Comparison of ENCODE assay signal across 13 cellular contexts in the genomic region with DNA sequence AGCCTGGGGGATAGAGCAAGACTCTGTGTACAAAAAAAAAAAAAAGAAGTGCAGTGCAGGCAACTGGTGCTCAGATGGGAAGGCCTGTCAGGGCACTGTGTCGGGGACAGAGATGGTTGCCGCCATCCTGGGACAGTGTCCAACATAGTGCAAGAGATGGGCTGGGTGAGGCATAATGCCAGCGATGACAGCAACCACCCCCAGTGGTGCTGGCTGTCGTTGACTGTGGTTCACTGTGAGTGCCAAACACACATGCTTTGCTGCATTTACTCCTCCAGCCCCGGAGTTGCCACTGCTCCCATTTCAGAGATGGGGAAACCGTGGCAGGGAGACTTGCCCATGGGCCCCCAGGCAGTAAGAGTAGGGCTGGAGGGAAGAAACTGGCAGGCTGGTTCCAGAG. TPM values are rescaled to one million over a fixed set of nuclear protein-coding genes. Genes with fewer than 3 reads are reported as not detected.
DNase-seq lines count a peak whose midpoint lies in the region; ATAC-seq and TF ChIP-seq lines count a peak whose summit lies in the region.
"Had no signal": no experiment of that assay in that cellular context is flagged by ENCODE, and none has a peak within 500 bp of the region (broad histone marks: within the 10 kb centered on the region; RNA-seq: fewer than 3 reads in every experiment).

No MANE protein-coding gene starts in this region.

- intact Hi-C loops in naive thymus-derived CD4-positive, alpha-beta T cell (cut with micrococcal nuclease): no loop called here

- no peaks in the 10 kb centered on the region for H3K9me3 ChIP-seq in naive thymus-derived CD4-positive, alpha-beta T cell (ENCODE audit: control insufficient read depth in 2 of 3, low read length in 3 of 3)
- H3K9me3 ChIP-seq: thoracic aorta had no signal

- H3K27me3 ChIP-seq in naive thymus-derived CD4-positive, alpha-beta T cell (ENCODE audit: control insufficient read depth in 2 of 2, insufficient read depth in 2 of 2, low read length in 2 of 2): no peaks in the 10 kb centered on the region
- H3K27me3 ChIP-seq: cardiac muscle cell had no signal

- no peaks in the 10 kb centered on the region for H3K36me3 ChIP-seq in naive thymus-derived CD4-positive, alpha-beta T cell (ENCODE audit: control insufficient read depth in 2 of 3, insufficient read depth in 3 of 3, low read length in 3 of 3)
- H3K36me3 ChIP-seq: cardiac muscle cell, thoracic aorta had no signal

- H3K27ac ChIP-seq in naive thymus-derived CD4-positive, alpha-beta T cell (ENCODE audit: low read depth, low read length): no peak overlapping the region
- H3K27ac ChIP-seq: thoracic aorta had no signal

- H3K4me1 Mint-ChIP-seq in type B pancreatic cell (ENCODE audit: unreplicated experiment): peaks cover 48% of the 10 kb centered on the region
- H3K4me1 Mint-ChIP-seq in naive thymus-derived CD4-positive, alpha-beta T cell: peaks cover 4 to 33% (median 25%) of the 10 kb centered on the region in 7 donors

- H3K27ac Mint-ChIP-seq in type B pancreatic cell: no peak overlapping the region
- no peak overlapping the region for H3K27ac Mint-ChIP-seq in naive thymus-derived CD4-positive, alpha-beta T cell

- H3K36me3 Mint-ChIP-seq in type B pancreatic cell: no peaks in the 10 kb centered on the region
- H3K36me3 Mint-ChIP-seq in naive thymus-derived CD4-positive, alpha-beta T cell: no peaks in the 10 kb centered on the region

- no peaks in the 10 kb centered on the region for H3K4me1 ChIP-seq in naive thymus-derived CD4-positive, alpha-beta T cell (ENCODE audit: control insufficient read depth in 2 of 2, insufficient read depth in 2 of 2, low read length in 2 of 2)

- CTCF ChIA-PET in naive thymus-derived CD4-positive, alpha-beta T cell (lab: Charles Lee): interaction anchor here (0.6 kb wide), 1 partner anchor 35 kb away, joined by 4 read pairs; no protein-coding TSS in a partner anchor

- TF ChIP-seq CTCF in type B pancreatic cell (conservative IDR thresholded peaks at IDR 0.05): no peak

- DNase-seq in GM03348 (ENCODE audit: low spot score) (peak; percentile 67), NCI-H446 (lab: John Stamatoyannopoulos, UW) (peak; percentile 77 to 91), fibroblast of peridontal ligament (ENCODE audit: extremely low read depth) (peak; percentile 51), occipital lobe (lab: John Stamatoyannopoulos, UW) (peak; percentile 69), type B pancreatic cell (ENCODE audit: extremely low spot score, unreplicated experiment) (no peak), UCSD-AML1 (lab: John Stamatoyannopoulos, UW; ENCODE audit: unreplicated experiment) (no peak), DMS153 (lab: John Stamatoyannopoulos, UW) (no peak)
- DNase-seq in naive thymus-derived CD4-positive, alpha-beta T cell: no peak
- DNase-seq: activated naive CD4-positive, alpha-beta T cell treated with Interleukin-2 at 50 U/mL for 16 hours; NCI-H510A had no signal

- POLR2A ChIA-PET in naive thymus-derived CD4-positive, alpha-beta T cell (lab: Charles Lee): no interaction called here

- H3K27me3 Mint-ChIP-seq in type B pancreatic cell: no peaks in the 10 kb centered on the region
- H3K27me3 Mint-ChIP-seq in naive thymus-derived CD4-positive, alpha-beta T cell: peaks cover 0 to 5% (median 0%) of the 10 kb centered on the region in 5 donors

- H3K9me3 Mint-ChIP-seq in type B pancreatic cell: no peaks in the 10 kb centered on the region
- peaks cover 0 to 2% (median 0%) of the 10 kb centered on the region in 11 donors for H3K9me3 Mint-ChIP-seq in naive thymus-derived CD4-positive, alpha-beta T cell

- no peak overlapping the region for H3K4me3 ChIP-seq in naive thymus-derived CD4-positive, alpha-beta T cell (ENCODE audit: low read length)
- H3K4me3 ChIP-seq: cardiac muscle cell, thoracic aorta had no signal

- no peak overlapping the region for H3K4me3 Mint-ChIP-seq in type B pancreatic cell
- H3K4me3 Mint-ChIP-seq in naive thymus-derived CD4-positive, alpha-beta T cell: no peak overlapping the region

- ATAC-seq in naive thymus-derived CD4-positive, alpha-beta T cell: no peak

RNA-seq across cellular contexts. Expression of a gene that starts 5.2 kb away (rescaled TPM):
- 0.47 TPM for total RNA-seq in occipital lobe
- 0.07 and 0.10 TPM in 2 replicates for total RNA-seq in type B pancreatic cell (ENCODE audit: low replicate concordance)
- total RNA-seq in naive thymus-derived CD4-positive, alpha-beta T cell: 1 to 10 TPM in 1 of 5 experiments, under 1 TPM in 3, not detected in 1; 0.10 to 1.1 (median 0.44) TPM
- under 1 TPM in 1 of 2 donors, not detected in 1; 0.10 TPM for polyA plus RNA-seq in naive thymus-derived CD4-positive, alpha-beta T cell
- total RNA-seq: endothelial cell of umbilical vein had no signal
- polyA plus RNA-seq: endothelial cell of umbilical vein had no signal

Comparison
In these comparisons a context has a peak if more than half of its experiments do, and no peak if none do; other contexts are left out.
1. DNase-seq: peak in GM03348 (single experiment), NCI-H446 (2 of 2), fibroblast of peridontal ligament (single experiment) and occipital lobe (single experiment); none in type B pancreatic cell (single experiment), naive thymus-derived CD4-positive, alpha-beta T cell (0 of 9), UCSD-AML1 (single experiment) and DMS153 (single experiment).